Comparison of ENCODE assay signal across 25 cellular contexts in genomic region chr4:4438891-4439290, GRCh38. TPM values are rescaled to one million over a fixed set of nuclear protein-coding genes. Genes with fewer than 3 reads are reported as not detected.
"Had no signal": no experiment of that assay in that cellular context is flagged by ENCODE, and none has a peak within 500 bp of the region (broad histone marks: within the 10 kb centered on the region; RNA-seq: fewer than 3 reads in every experiment).

No MANE protein-coding gene starts in this region.

- H3K27me3 ChIP-seq: colonic mucosa, esophagus squamous epithelium, gastrocnemius medialis, heart right ventricle, left lung had no signal

- H3K27me3 Mint-ChIP-seq: dendritic cell treated with granulocyte-macrophage colony-stimulating factor and Interleukin-4, amounts not matched to agents 40 ng/mL and 50 ng/mL, for 4 days; effector memory CD8-positive, alpha-beta T cell had no signal

- ATAC-seq: effector memory CD8-positive, alpha-beta T cell; gastrocnemius medialis; heart right ventricle; left cardiac atrium; left lung; left ventricle myocardium superior; lower lobe of right lung; mucosa of descending colon had no signal

- H3K4me3 Mint-ChIP-seq: dendritic cell treated with granulocyte-macrophage colony-stimulating factor and Interleukin-4, amounts not matched to agents 40 ng/mL and 50 ng/mL, for 4 days; effector memory CD8-positive, alpha-beta T cell; endodermal cell; mesothelial cell of epicardium had no signal

- DNase-seq: colonic mucosa; cortex of kidney; effector CD8-positive, alpha-beta T cell; effector memory CD8-positive, alpha-beta T cell; erythroblast; esophagus squamous epithelium; foreskin fibroblast; foreskin melanocyte; gastrocnemius medialis; glutamatergic neuron; head of caudate nucleus; heart right ventricle; hippocampal formation; left cardiac atrium; left lung; left ventricle myocardium superior; lower lobe of right lung; mesenchymal stem cell; mucosa of descending colon had no signal

- H3K4me3 ChIP-seq: colonic mucosa, esophagus squamous epithelium, gastrocnemius medialis, heart right ventricle, left lung, lower lobe of right lung, mucosa of descending colon had no signal

- H3K27ac ChIP-seq: colonic mucosa, epithelial cell of prostate, esophagus squamous epithelium, gastrocnemius medialis, heart right ventricle, left lung, lower lobe of right lung had no signal

- H3K27ac Mint-ChIP-seq: dendritic cell treated with granulocyte-macrophage colony-stimulating factor and Interleukin-4, amounts not matched to agents 40 ng/mL and 50 ng/mL, for 4 days; effector memory CD8-positive, alpha-beta T cell; endodermal cell had no signal

- H3K9me3 Mint-ChIP-seq: dendritic cell treated with granulocyte-macrophage colony-stimulating factor and Interleukin-4, amounts not matched to agents 40 ng/mL and 50 ng/mL, for 4 days; effector memory CD8-positive, alpha-beta T cell; endodermal cell; mesothelial cell of epicardium had no signal

- H3K36me3 ChIP-seq: colonic mucosa had no signal

- H3K9me3 ChIP-seq: colonic mucosa, esophagus squamous epithelium, gastrocnemius medialis, heart right ventricle, left lung, lower lobe of right lung, mucosa of descending colon had no signal

- H3K4me1 ChIP-seq: colonic mucosa, esophagus squamous epithelium, gastrocnemius medialis, left lung, lower lobe of right lung had no signal

RNA-seq across cellular contexts. Expression of gene NSG1, which starts 52.0 kb away (rescaled TPM):
- total RNA-seq: glomerular endothelial cell, lung microvascular endothelial cell had no signal
